ENCODE assay signal across 18 cellular contexts in the genomic region with DNA sequence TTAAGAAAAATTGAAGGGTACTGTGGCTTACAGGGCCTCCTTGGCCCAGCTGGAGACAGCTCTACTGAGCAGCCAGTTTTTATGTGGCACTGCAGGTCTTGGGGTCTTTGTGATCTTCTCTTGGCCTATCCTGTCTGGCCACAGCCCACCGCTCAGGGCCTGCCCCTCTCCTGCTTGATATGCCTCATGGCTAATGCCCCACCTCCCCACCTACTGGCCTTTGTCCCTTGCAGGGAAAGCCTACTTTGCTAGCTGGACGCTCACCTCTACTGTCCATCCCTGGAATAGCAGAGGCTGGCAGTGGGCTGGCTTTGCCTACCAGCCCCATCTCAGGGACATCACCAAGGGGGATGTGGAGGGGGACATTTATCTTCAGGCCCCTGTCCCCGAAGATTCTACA.
DNase-seq lines count a peak whose midpoint lies in the region; ATAC-seq, FAIRE-seq and TF ChIP-seq lines count a peak whose summit lies in the region.
"Had no signal": no experiment of that assay in that cellular context is flagged by ENCODE, and none has a peak within 500 bp of the region (broad histone marks: within the 10 kb centered on the region; RNA-seq: fewer than 3 reads in every experiment).

No MANE protein-coding gene starts in this region.

- H3K36me3 ChIP-seq in left ventricle myocardium inferior (no peaks in the 10 kb centered on the region), heart left ventricle (no peaks in the 10 kb centered on the region), kidney (ENCODE audit: control insufficient read depth in 1 of 2, insufficient read depth in 2 of 2, low read length in 2 of 2) (no peaks in the 10 kb centered on the region), psoas muscle (ENCODE audit: insufficient read depth in 1 of 2, low read depth in 1 of 2) (no peaks in the 10 kb centered on the region), prostate gland (no peaks in the 10 kb centered on the region)

- no peak for DNase-seq in left ventricle myocardium inferior
- no peak for DNase-seq in heart left ventricle
- DNase-seq in cardiac fibroblast (ENCODE audit: low read depth in 2 of 2): no peak
- DNase-seq in kidney: no peak
- no peak for DNase-seq in DMS79 treated with DMSO at 0.1 percent for 48 hours (lab: John Stamatoyannopoulos, UW)
- no peak for DNase-seq in psoas muscle
- no peak for DNase-seq in prostate gland (ENCODE audit: low spot score)
- DNase-seq: ACHN; activated CD8-positive, alpha-beta T cell treated with anti-CD3 and anti-CD28 coated beads, Interleukin-2, amount 10 ng/mL, durations not matched to agents 7 days and 5 days; activated naive CD4-positive, alpha-beta T cell; cerebellar nuclear complex; GM23248; NCI-H1048; NCI-H510A treated with DMSO at 0.1 percent for 48 hours; RPMI8226; T1000 had no signal

- H3K27me3 ChIP-seq in left ventricle myocardium inferior (ENCODE audit: low read depth): no peaks in the 10 kb centered on the region
- H3K27me3 ChIP-seq in heart left ventricle: peaks cover 0 to 11% (median 0%) of the 10 kb centered on the region in 9 donors
- peaks cover 0 to 3% (median 0%) of the 10 kb centered on the region in 3 donors for H3K27me3 ChIP-seq in psoas muscle (ENCODE audit: insufficient read depth in 3 of 3, low read length in 2 of 3)
- H3K27me3 ChIP-seq in prostate gland (replicated peaks; ENCODE audit: insufficient read depth): no peaks in the 10 kb centered on the region

- no peak for FAIRE-seq in kidney (lab: Jason Lieb, UNC)
- FAIRE-seq: urothelium cell line had no signal

- no peak overlapping the region for H3K9ac ChIP-seq in kidney (ENCODE audit: low read length in 2 of 2)
- H3K9ac ChIP-seq: GM23248 had no signal

- no peak overlapping the region for H3K4me3 ChIP-seq in left ventricle myocardium inferior
- no peak overlapping the region for H3K4me3 ChIP-seq in heart left ventricle
- H3K4me3 ChIP-seq in cardiac fibroblast (replicated peaks in 1 of 2; ENCODE audit: low read depth in 2 of 2, low read length in 2 of 2): no peak overlapping the region
- no peak overlapping the region for H3K4me3 ChIP-seq in kidney (ENCODE audit: low read length in 2 of 2)
- no peak overlapping the region for H3K4me3 ChIP-seq in psoas muscle
- H3K4me3 ChIP-seq in prostate gland: no peak overlapping the region
- H3K4me3 ChIP-seq: GM23248 had no signal

- no peaks in the 10 kb centered on the region for H3K9me3 ChIP-seq in left ventricle myocardium inferior (replicated peaks)
- H3K9me3 ChIP-seq in heart left ventricle: no peaks in the 10 kb centered on the region
- H3K9me3 ChIP-seq in kidney (ENCODE audit: control insufficient read depth in 1 of 2, low read length in 2 of 2): no peaks in the 10 kb centered on the region
- H3K9me3 ChIP-seq in psoas muscle: no peaks in the 10 kb centered on the region
- no peaks in the 10 kb centered on the region for H3K9me3 ChIP-seq in prostate gland

- intact Hi-C loops in left ventricle myocardium inferior (cut with micrococcal nuclease) (no loop called here), heart left ventricle (cut with DNase I) (loop anchor here in 1 of 10 donors (10.0 kb wide), 1 partner anchor 206 kb away; a partner anchor contains a TSS), kidney (cut with DNase I) (no loop called here), psoas muscle (cut with DNase I) (no loop called here), prostate gland (cut with DNase I) (no loop called here)

- ATAC-seq in heart left ventricle (no peak), psoas muscle (no peak), HG02642 (IDR thresholded peaks at IDR 0.05; ENCODE audit: poor library complexity, unreplicated experiment) (no peak)
- ATAC-seq: activated CD8-positive, alpha-beta T cell treated with anti-CD3 and anti-CD28 coated beads, Interleukin-2, amount 10 ng/mL, durations not matched to agents 7 days and 5 days had no signal

- H3K4me1 ChIP-seq in left ventricle myocardium inferior: peaks cover 8% of the 10 kb centered on the region
- H3K4me1 ChIP-seq in heart left ventricle: peaks cover 0 to 13% (median 0%) of the 10 kb centered on the region in 12 donors
- peaks cover 0 to 11% of the 10 kb centered on the region in 2 donors for H3K4me1 ChIP-seq in kidney (ENCODE audit: control insufficient read depth in 1 of 2, insufficient read depth in 1 of 2, low read depth in 1 of 2, low read length in 2 of 2)
- no peaks in the 10 kb centered on the region for H3K4me1 ChIP-seq in psoas muscle
- H3K4me1 ChIP-seq in prostate gland (replicated peaks): no peaks in the 10 kb centered on the region

- TF ChIP-seq POLR2A in heart left ventricle (IDR thresholded peaks at IDR 0.05) (no peak), prostate gland (IDR thresholded peaks at IDR 0.05) (no peak)

- TF ChIP-seq CTCF in left ventricle myocardium inferior (IDR thresholded peaks at IDR 0.05; ENCODE audit: borderline replicate concordance) (peak; percentile 43), heart left ventricle (IDR thresholded peaks at IDR 0.05) (peak in 5 of 12 donors; percentile 9 to 31 (median 12)), cardiac fibroblast (IDR thresholded peaks at IDR 0.05; ENCODE audit: low read depth, low read length) (peak; percentile 41), kidney (IDR thresholded peaks at IDR 0.05; ENCODE audit: borderline replicate concordance, extremely low read depth, insufficient read depth) (peak; percentile 16), psoas muscle (IDR thresholded peaks at IDR 0.05) (no peak), prostate gland (IDR thresholded peaks at IDR 0.05) (no peak)

- WGBS in heart left ventricle, 4 donors: 63 to 89% (median 76%) methylated on average over 3 of the region's 3 CpGs
- WGBS in psoas muscle, 3 donors: 70 to 82% (median 79%) methylated on average over 2 to 3 of the region's 3 CpGs
- WGBS in prostate gland: 89% methylated on average over 3 of the region's 3 CpGs

- no peak overlapping the region for H3K27ac ChIP-seq in left ventricle myocardium inferior (replicated peaks)
- no peak overlapping the region for H3K27ac ChIP-seq in heart left ventricle
- H3K27ac ChIP-seq in kidney (ENCODE audit: low read depth in 2 of 2, low read length in 2 of 2): no peak overlapping the region
- no peak overlapping the region for H3K27ac ChIP-seq in psoas muscle
- H3K27ac ChIP-seq in prostate gland: no peak overlapping the region
- H3K27ac ChIP-seq: GM23248 had no signal

Comparison
In these comparisons a context has a peak if more than half of its experiments do, and no peak if none do; other contexts are left out.
1. CTCF ChIP-seq: peak in left ventricle myocardium inferior (single experiment), cardiac fibroblast (single experiment) and kidney (single experiment); none in psoas muscle (single experiment) and prostate gland (0 of 4).